ENCODE assay signal across 11 cellular contexts in the genomic region with DNA sequence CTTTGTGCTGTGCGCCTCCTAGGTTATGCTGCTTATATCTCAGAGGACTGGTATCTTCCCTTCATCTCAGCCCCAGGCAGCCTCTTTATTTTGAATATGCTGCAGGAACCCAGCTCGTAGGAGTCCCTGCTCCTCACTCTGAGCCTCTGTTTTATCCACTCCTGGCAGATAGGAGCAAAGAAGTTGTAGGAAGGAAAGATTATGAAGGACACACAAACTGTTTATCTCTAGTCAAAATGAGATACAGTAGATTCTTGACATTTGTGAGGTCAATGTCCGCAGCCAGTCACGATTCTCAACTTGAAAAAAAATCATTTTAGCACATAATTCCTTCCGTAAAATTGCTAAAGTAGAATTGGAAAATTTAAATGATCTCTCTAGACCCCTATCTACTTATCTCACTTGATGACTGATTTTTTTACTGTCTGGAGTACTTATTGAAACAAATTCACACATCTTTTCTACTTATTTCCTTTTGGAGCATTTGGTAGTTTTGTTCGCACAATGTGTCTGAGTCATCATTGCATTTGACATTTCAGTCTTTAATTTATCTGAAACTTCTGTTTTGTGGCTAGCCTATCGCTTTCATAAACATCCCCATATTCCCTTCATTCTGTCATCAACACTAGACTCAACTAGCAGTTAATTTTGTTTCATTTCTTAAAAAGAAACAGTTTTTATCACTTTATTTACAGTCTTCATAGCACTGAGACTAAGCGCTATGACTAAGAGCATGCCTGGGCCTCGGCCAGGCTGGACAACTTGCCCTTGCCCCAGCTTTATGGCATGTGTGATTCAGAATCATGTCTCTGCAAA. TPM values are rescaled to one million over a fixed set of nuclear protein-coding genes. Genes with fewer than 3 reads are reported as not detected.
DNase-seq lines count a peak whose midpoint lies in the region; ATAC-seq and TF ChIP-seq lines count a peak whose summit lies in the region.
"Had no signal": no experiment of that assay in that cellular context is flagged by ENCODE, and none has a peak within 500 bp of the region (broad histone marks: within the 10 kb centered on the region; RNA-seq: fewer than 3 reads in every experiment).

No MANE protein-coding gene starts in this region.

- DNase-seq in activated T-cell treated with anti-CD3 and anti-CD28 coated beads for 48 hours (ENCODE audit: low read depth) (peak; percentile 22), WTC11 (ENCODE audit: low spot score) (no peak), fibroblast of lung (ENCODE audit: low read depth in 2 of 2) (peak; percentile 87 to 90), dedifferentiated amniotic fluid mesenchymal stem cell (ENCODE audit: extremely low spot score) (no peak)
- no peak for DNase-seq in activated T-cell treated with anti-CD3 and anti-CD28 coated beads, Interleukin-2, amount 50 U/mL, for 1 hour
- DNase-seq in stimulated activated naive B cell treated with anti-CD40 and anti-IgM and Interleukin-4, amounts not matched to agents 10 μg/mL and 1 μg/mL and 100 μg/mL, for 72 hours: no peak
- DNase-seq: NCI-H774 had no signal

- no peak overlapping the region for H2AFZ ChIP-seq in fibroblast of lung (ENCODE audit: low read length)
- H2AFZ ChIP-seq: parathyroid adenoma had no signal

- CTCF ChIA-PET in WTC11 (lab: Charles Lee): interaction anchor here (1.9 kb wide), 1 partner anchor 13 kb away, joined by 10 read pairs; no protein-coding TSS in a partner anchor

- H3K27ac ChIP-seq in fibroblast of lung (ENCODE audit: insufficient read depth, low read length): no peak overlapping the region
- H3K27ac ChIP-seq: BLaER1 treated with 17β-estradiol and CSF1 and Interleukin-3, amounts not matched to agents 10 nM and 100 nM; parathyroid adenoma had no signal

- H3K27me3 ChIP-seq in fibroblast of lung (ENCODE audit: control insufficient read depth, insufficient read depth, low read length): no peaks in the 10 kb centered on the region
- H3K27me3 ChIP-seq: BLaER1 treated with 17β-estradiol and CSF1 and Interleukin-3, amounts not matched to agents 10 nM and 100 nM had no signal

- H3K4me3 ChIP-seq in fibroblast of lung (replicated peaks in 1 of 4; ENCODE audit: control extremely low read depth in 1 of 4, insufficient read depth in 1 of 4, low read depth in 3 of 4, low read length in 4 of 4): no peak overlapping the region
- H3K4me3 ChIP-seq: BLaER1 treated with 17β-estradiol and CSF1 and Interleukin-3, amounts not matched to agents 10 nM and 100 nM had no signal

- H3K4me1 ChIP-seq in fibroblast of lung (ENCODE audit: control insufficient read depth, extremely low read depth, insufficient read depth, low read length): peaks cover 5% of the 10 kb centered on the region
- H3K4me1 ChIP-seq: parathyroid adenoma had no signal

- no peaks in the 10 kb centered on the region for H3K36me3 ChIP-seq in fibroblast of lung (ENCODE audit: control insufficient read depth, insufficient read depth, low read length)

- POLR2A ChIA-PET in WTC11 (lab: Charles Lee): no interaction called here

- no peaks in the 10 kb centered on the region for H3K9me3 Mint-ChIP-seq in WTC11
- peaks cover 0 to 4% of the 10 kb centered on the region in 2 donors for H3K9me3 Mint-ChIP-seq in stimulated activated naive B cell treated with anti-CD40 and anti-IgM and Interleukin-4, amounts not matched to agents 10 μg/mL and 1 μg/mL and 100 μg/mL, for 72 hours

- TF ChIP-seq CTCF in WTC11 (IDR thresholded peaks at IDR 0.05) (no peak), fibroblast of lung (conservative IDR thresholded peaks at IDR 0.05 in 1 of 2, IDR thresholded peaks at IDR 0.05 in 1 of 2; ENCODE audit: low read depth in 1 of 2, low read length in 2 of 2) (no peak)

- H3K9me3 ChIP-seq in fibroblast of lung (ENCODE audit: control insufficient read depth, insufficient read depth, low read depth, low read length): no peaks in the 10 kb centered on the region

- no peaks in the 10 kb centered on the region for H3K79me2 ChIP-seq in fibroblast of lung (ENCODE audit: control insufficient read depth, insufficient read depth, low read length)

- no peak for ATAC-seq in WTC11
- ATAC-seq in stimulated activated naive B cell treated with anti-CD40 and anti-IgM and Interleukin-4, amounts not matched to agents 10 μg/mL and 1 μg/mL and 100 μg/mL, for 72 hours (replicated peaks): peak; percentile 74 to 82
- no peak for ATAC-seq in GM18909 (IDR thresholded peaks at IDR 0.05; ENCODE audit: poor library complexity, unreplicated experiment)
- no peak for ATAC-seq in HG02852 (IDR thresholded peaks at IDR 0.05; ENCODE audit: unreplicated experiment)

- 0 out of 2 replicates have a peak overlapping the region, but pooled peaks have one; percentile 58 for H3K27ac Mint-ChIP-seq in WTC11
- peak overlapping the region; percentile 72 for H3K27ac Mint-ChIP-seq in stimulated activated naive B cell treated with anti-CD40 and anti-IgM and Interleukin-4, amounts not matched to agents 10 μg/mL and 1 μg/mL and 100 μg/mL, for 72 hours

- H3K36me3 Mint-ChIP-seq in WTC11: peaks cover 3% of the 10 kb centered on the region; the same call in 1 of the 2 replicates
- H3K36me3 Mint-ChIP-seq in stimulated activated naive B cell treated with anti-CD40 and anti-IgM and Interleukin-4, amounts not matched to agents 10 μg/mL and 1 μg/mL and 100 μg/mL, for 72 hours: peaks cover 13 to 21% of the 10 kb centered on the region in 2 donors

- H3K9ac ChIP-seq in fibroblast of lung (ENCODE audit: insufficient read depth, low read length): no peak overlapping the region
- H3K9ac ChIP-seq: BLaER1 treated with 17β-estradiol and CSF1 and Interleukin-3, amounts not matched to agents 10 nM and 100 nM; parathyroid adenoma had no signal

- H3K27me3 Mint-ChIP-seq in WTC11 (ENCODE audit: low read depth): no peaks in the 10 kb centered on the region
- H3K27me3 Mint-ChIP-seq in stimulated activated naive B cell treated with anti-CD40 and anti-IgM and Interleukin-4, amounts not matched to agents 10 μg/mL and 1 μg/mL and 100 μg/mL, for 72 hours: no peaks in the 10 kb centered on the region

- H4K20me1 ChIP-seq in fibroblast of lung (ENCODE audit: control insufficient read depth, extremely low read depth, insufficient read depth, low read length): no peaks in the 10 kb centered on the region

- peaks cover 17% of the 10 kb centered on the region for H3K4me1 Mint-ChIP-seq in WTC11
- peaks cover 31 to 52% of the 10 kb centered on the region in 2 donors for H3K4me1 Mint-ChIP-seq in stimulated activated naive B cell treated with anti-CD40 and anti-IgM and Interleukin-4, amounts not matched to agents 10 μg/mL and 1 μg/mL and 100 μg/mL, for 72 hours

- no peak overlapping the region for H3K4me3 Mint-ChIP-seq in WTC11
- H3K4me3 Mint-ChIP-seq in stimulated activated naive B cell treated with anti-CD40 and anti-IgM and Interleukin-4, amounts not matched to agents 10 μg/mL and 1 μg/mL and 100 μg/mL, for 72 hours: peak overlapping the region; percentile 34 to 57

- H3K4me2 ChIP-seq in fibroblast of lung (ENCODE audit: extremely low read depth, insufficient read depth, low read length): peak overlapping the region; percentile 36

TF ChIP-seq in WTC11, 78 proteins besides CTCF, POLR2A, EP300 and RAD21 (continues in another document):
- TF ChIP-seq, protein P1, sequence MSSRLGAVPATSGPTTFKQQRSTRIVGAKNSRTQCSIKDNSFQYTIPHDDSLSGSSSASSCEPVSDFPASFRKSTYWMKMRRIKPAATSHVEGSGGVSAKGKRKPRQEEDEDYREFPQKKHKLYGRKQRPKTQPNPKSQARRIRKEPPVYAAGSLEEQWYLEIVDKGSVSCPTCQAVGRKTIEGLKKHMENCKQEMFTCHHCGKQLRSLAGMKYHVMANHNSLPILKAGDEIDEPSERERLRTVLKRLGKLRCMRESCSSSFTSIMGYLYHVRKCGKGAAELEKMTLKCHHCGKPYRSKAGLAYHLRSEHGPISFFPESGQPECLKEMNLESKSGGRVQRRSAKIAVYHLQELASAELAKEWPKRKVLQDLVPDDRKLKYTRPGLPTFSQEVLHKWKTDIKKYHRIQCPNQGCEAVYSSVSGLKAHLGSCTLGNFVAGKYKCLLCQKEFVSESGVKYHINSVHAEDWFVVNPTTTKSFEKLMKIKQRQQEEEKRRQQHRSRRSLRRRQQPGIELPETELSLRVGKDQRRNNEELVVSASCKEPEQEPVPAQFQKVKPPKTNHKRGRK (CRISPR knock-in tag; IDR thresholded peaks at IDR 0.05; ENCODE audit: borderline replicate concordance): no peak
- TF ChIP-seq MLX (CRISPR knock-in tag; IDR thresholded peaks at IDR 0.05) (no peak), ELF4 (CRISPR knock-in tag; IDR thresholded peaks at IDR 0.05; ENCODE audit: low read depth) (no peak), ZNF317 (CRISPR knock-in tag; IDR thresholded peaks at IDR 0.05; ENCODE audit: borderline replicate concordance, low read depth) (no peak)

RNA-seq across cellular contexts. Expression of gene L3MBTL3, which starts 15.8 kb away (rescaled TPM):
- total RNA-seq in WTC11 (2021): 13.0 to 18.1 TPM (median 13.7 TPM) in 3 replicates
- 5.6 and 6.4 TPM in 2 replicates for total RNA-seq in fibroblast of lung
- polyA plus RNA-seq in fibroblast of lung: 3.6 and 6.7 TPM in 2 replicates
- polyA plus RNA-seq in fibroblast of lung (2012): 3.2 and 6.9 TPM in 2 replicates
- 3.4 and 9.7 TPM in 2 replicates for polyA minus RNA-seq in fibroblast of lung (ENCODE audit: low replicate concordance)

Comparison
In these comparisons a context has a peak if more than half of its experiments do, and no peak if none do; other contexts are left out.
1. DNase-seq: peak in activated T-cell treated with anti-CD3 and anti-CD28 coated beads for 48 hours (single experiment) and fibroblast of lung (2 of 2); none in activated T-cell treated with anti-CD3 and anti-CD28 coated beads, Interleukin-2, amount 50 U/mL, for 1 hour (single experiment), WTC11 (single experiment), stimulated activated naive B cell treated with anti-CD40 and anti-IgM and Interleukin-4, amounts not matched to agents 10 μg/mL and 1 μg/mL and 100 μg/mL, for 72 hours (single experiment) and dedifferentiated amniotic fluid mesenchymal stem cell (single experiment).
2. ATAC-seq: peak in stimulated activated naive B cell treated with anti-CD40 and anti-IgM and Interleukin-4, amounts not matched to agents 10 μg/mL and 1 μg/mL and 100 μg/mL, for 72 hours (2 of 2); none in WTC11 (single experiment), GM18909 (single experiment) and HG02852 (single experiment).